In the genomic region with DNA sequence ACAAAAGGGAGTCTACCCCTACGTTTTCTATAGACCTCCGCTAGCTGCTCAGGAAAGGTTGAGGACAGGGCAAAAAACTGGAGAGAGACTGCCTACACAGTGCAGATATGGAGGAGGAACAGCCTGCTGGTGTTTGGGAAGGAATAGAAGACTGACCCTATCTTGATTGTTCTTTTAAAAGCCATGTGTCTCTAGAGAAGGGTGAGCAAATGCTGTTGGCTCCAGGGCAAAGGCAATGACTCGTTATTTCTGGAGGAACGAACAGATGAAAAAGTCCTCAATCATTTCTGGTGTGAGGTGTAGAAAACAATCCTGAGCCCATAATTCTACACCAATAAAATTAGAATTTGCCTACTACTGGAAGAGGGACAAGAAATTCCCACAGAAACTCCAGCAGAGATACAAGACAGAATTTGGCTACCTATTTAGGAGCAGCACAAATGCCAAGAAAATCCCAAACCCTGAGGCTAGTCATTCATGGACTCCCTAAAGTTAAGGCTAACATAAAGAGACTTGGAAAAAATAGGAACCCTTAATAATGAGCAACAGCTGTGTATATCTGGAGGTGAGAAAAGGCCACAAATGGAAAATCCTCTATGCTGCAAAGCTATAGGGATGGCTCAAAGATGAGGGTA, we compare ENCODE assay signal across 1 cellular context.
TF ChIP-seq lines count a peak whose summit lies in the region.

No MANE protein-coding gene starts in this region.

TF ChIP-seq in H1, 55 proteins besides CTCF, POLR2A, EP300 and RAD21 (continued from another document):
- TF ChIP-seq, protein P1, sequence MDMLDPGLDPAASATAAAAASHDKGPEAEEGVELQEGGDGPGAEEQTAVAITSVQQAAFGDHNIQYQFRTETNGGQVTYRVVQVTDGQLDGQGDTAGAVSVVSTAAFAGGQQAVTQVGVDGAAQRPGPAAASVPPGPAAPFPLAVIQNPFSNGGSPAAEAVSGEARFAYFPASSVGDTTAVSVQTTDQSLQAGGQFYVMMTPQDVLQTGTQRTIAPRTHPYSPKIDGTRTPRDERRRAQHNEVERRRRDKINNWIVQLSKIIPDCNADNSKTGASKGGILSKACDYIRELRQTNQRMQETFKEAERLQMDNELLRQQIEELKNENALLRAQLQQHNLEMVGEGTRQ (IDR thresholded peaks at IDR 0.05; ENCODE audit: low read length) = no peak
- TF ChIP-seq SP2 (IDR thresholded peaks at IDR 0.05; ENCODE audit: low read length) = no peak
- TF ChIP-seq NRF1 (IDR thresholded peaks at IDR 0.05; ENCODE audit: low read depth, low read length) = no peak
- no peak for TF ChIP-seq KDM5A (IDR thresholded peaks at IDR 0.05; ENCODE audit: low read length)
- TF ChIP-seq, protein P2, sequence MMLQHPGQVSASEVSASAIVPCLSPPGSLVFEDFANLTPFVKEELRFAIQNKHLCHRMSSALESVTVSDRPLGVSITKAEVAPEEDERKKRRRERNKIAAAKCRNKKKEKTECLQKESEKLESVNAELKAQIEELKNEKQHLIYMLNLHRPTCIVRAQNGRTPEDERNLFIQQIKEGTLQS (IDR thresholded peaks at IDR 0.05; ENCODE audit: insufficient read depth, low read depth, low read length) = no peak
- TF ChIP-seq SIN3A (conservative IDR thresholded peaks at IDR 0.05 in 1 of 2, IDR thresholded peaks at IDR 0.05 in 1 of 2; ENCODE audit: low read depth in 1 of 2, low read length in 2 of 2) = no peak
